16 cellular contexts compared by ENCODE assay signal in genomic region chr6:13398081-13398406, GRCh38.
DNase-seq lines count a peak whose midpoint lies in the region; ATAC-seq and TF ChIP-seq lines count a peak whose summit lies in the region.
"Had no signal": no experiment of that assay in that cellular context is flagged by ENCODE, and none has a peak within 500 bp of the region (broad histone marks: within the 10 kb centered on the region; RNA-seq: fewer than 3 reads in every experiment).

No MANE protein-coding gene starts in this region.

- H3K4me1 Mint-ChIP-seq in MCF 10A (ENCODE audit: insufficient read depth, unreplicated experiment) (peaks cover 27% of the 10 kb centered on the region), immature natural killer cell (peaks cover 68 to 85% of the 10 kb centered on the region in 2 donors)

- no TSS peak for BruUV-seq in MCF 10A (replicated peaks; lab: Mats Ljungman, UMichigan)
- BruUV-seq in Panc1 (replicated peaks; lab: Mats Ljungman, UMichigan), result no TSS peak

- H3K27ac ChIP-seq in breast epithelium, result no peak overlapping the region
- H3K27ac ChIP-seq in Panc1 (ENCODE audit: low read length), result no peak overlapping the region
- H3K27ac ChIP-seq in stomach smooth muscle (ENCODE audit: low read length), result peak overlapping the region; percentile 64
- H3K27ac ChIP-seq: SK-N-MC, tibial nerve had no signal

- in situ Hi-C loops in Panc1 (cut with HindIII; ENCODE audit: low pct_unique_long_range_greater_than_20kb, low sequenced_read_pairs), result no loop called here

- H3K36me3 Mint-ChIP-seq in MCF 10A (ENCODE audit: insufficient read depth, unreplicated experiment) (no peaks in the 10 kb centered on the region), immature natural killer cell (no peaks in the 10 kb centered on the region)

- no peak overlapping the region for H3K9ac ChIP-seq in stomach smooth muscle (ENCODE audit: low read length in 2 of 2)

- no peaks in the 10 kb centered on the region for H3K4me1 ChIP-seq in breast epithelium
- H3K4me1 ChIP-seq in Panc1 (ENCODE audit: control insufficient read depth, insufficient read depth, low read length), result peaks cover 3% of the 10 kb centered on the region; the same call in 1 of the 2 replicates
- peaks cover 32% of the 10 kb centered on the region for H3K4me1 ChIP-seq in stomach smooth muscle (ENCODE audit: control insufficient read depth, insufficient read depth, low read length)
- H3K4me1 ChIP-seq in BE2C, result peaks cover 9% of the 10 kb centered on the region

- CTCF ChIA-PET in MCF 10A (lab: Yijun Ruan, JAX), result interaction anchor here (0.7 to 2.0 kb wide), 10 partner anchors 9 to 860 kb away, joined by 3 to 14 read pairs (median 4); no protein-coding TSS in a partner anchor
- CTCF ChIA-PET in Panc1 (lab: Charles Lee), result no interaction called here

- no peak for TF ChIP-seq CTCF in MCF 10A (IDR thresholded peaks at IDR 0.05; ENCODE audit: unreplicated experiment)
- no peak for TF ChIP-seq CTCF in breast epithelium (IDR thresholded peaks at IDR 0.05)
- TF ChIP-seq CTCF in Panc1 (IDR thresholded peaks at IDR 0.05), result 0 out of 2 replicates have a peak, but pooled peaks have one; percentile 0
- no peak for TF ChIP-seq CTCF in BE2C (IDR thresholded peaks at IDR 0.05; ENCODE audit: low read depth, low read length)

- H3K27me3 Mint-ChIP-seq in MCF 10A (ENCODE audit: insufficient read depth, unreplicated experiment) (no peaks in the 10 kb centered on the region), immature natural killer cell (ENCODE audit: low read depth in 3 of 3) (peaks cover 0 to 2% (median 0%) of the 10 kb centered on the region in 3 donors)
- H3K27me3 Mint-ChIP-seq: activated CD4-positive, alpha-beta T cell treated with anti-CD3 and anti-CD28 coated beads, Interleukin-2, amount 10 ng/mL, durations not matched to agents 24 days and 14 days had no signal

- intact Hi-C loops in MCF 10A (cut with micrococcal nuclease) (loop anchor here (1.0 kb wide), 1 partner anchor 88 kb away; no protein-coding TSS in a partner anchor), breast epithelium (cut with DNase I; ENCODE audit: low total_unique reads) (no loop called here), Panc1 (cut with micrococcal nuclease; ENCODE audit: unreplicated experiment) (no loop called here)

- H3K27me3 ChIP-seq in breast epithelium (no peaks in the 10 kb centered on the region), Panc1 (ENCODE audit: control insufficient read depth, insufficient read depth, low read length) (0 out of 2 replicates have a peak, but pooled peaks cover 2% of the 10 kb centered on the region), stomach smooth muscle (ENCODE audit: control insufficient read depth in 1 of 2, insufficient read depth in 2 of 2, low read length in 2 of 2) (no peaks in the 10 kb centered on the region), BE2C (no peaks in the 10 kb centered on the region)
- H3K27me3 ChIP-seq: tibial nerve had no signal

- DNase-seq in MCF 10A (ENCODE audit: unreplicated experiment) (peak; percentile 63), breast epithelium (ENCODE audit: low spot score in 2 of 2) (no peak), Panc1 (ENCODE audit: low read depth, low spot score) (no peak), immature natural killer cell (no peak), BE2C (no peak), medulla oblongata (ENCODE audit: extremely low spot score) (no peak)
- DNase-seq: 8988T; activated CD4-positive, alpha-beta T cell treated with anti-CD3 and anti-CD28 coated beads, Interleukin-2, amount 10 ng/mL, durations not matched to agents 24 days and 14 days; activated naive CD4-positive, alpha-beta T cell treated with Interleukin-2 at 50 U/mL for 16 hours; kidney; NCI-H510A treated with DMSO at 0.1 percent for 48 hours had no signal

- TF ChIP-seq POLR2A in breast epithelium (IDR thresholded peaks at IDR 0.05), result no peak

- no peak for ATAC-seq in Panc1
- no peak for ATAC-seq in GM21447 (IDR thresholded peaks at IDR 0.05; ENCODE audit: unreplicated experiment)

- H3K27ac Mint-ChIP-seq in MCF 10A (ENCODE audit: low read depth, unreplicated experiment) (peak overlapping the region; percentile 42), immature natural killer cell (peak overlapping the region in 5 of 6 donors; percentile 5 to 90 (median 77))
- H3K27ac Mint-ChIP-seq: activated CD4-positive, alpha-beta T cell treated with anti-CD3 and anti-CD28 coated beads, Interleukin-2, amount 10 ng/mL, durations not matched to agents 24 days and 14 days had no signal

- H3K9me3 Mint-ChIP-seq in MCF 10A (ENCODE audit: unreplicated experiment) (no peaks in the 10 kb centered on the region), immature natural killer cell (no peaks in the 10 kb centered on the region)
- H3K9me3 Mint-ChIP-seq: activated CD4-positive, alpha-beta T cell treated with anti-CD3 and anti-CD28 coated beads, Interleukin-2, amount 10 ng/mL, durations not matched to agents 24 days and 14 days had no signal

- H3K4me3 ChIP-seq in breast epithelium (no peak overlapping the region), Panc1 (ENCODE audit: low read depth in 2 of 2, low read length in 2 of 2) (no peak overlapping the region), stomach smooth muscle (ENCODE audit: low read length in 2 of 2) (no peak overlapping the region), BE2C (ENCODE audit: low read depth, low read length) (no peak overlapping the region)
- H3K4me3 ChIP-seq: SK-N-MC, skin epidermis, tibial nerve had no signal

- no peaks in the 10 kb centered on the region for H3K9me3 ChIP-seq in breast epithelium
- no peaks in the 10 kb centered on the region for H3K9me3 ChIP-seq in Panc1 (ENCODE audit: control insufficient read depth, insufficient read depth, low read depth, low read length)
- no peaks in the 10 kb centered on the region for H3K9me3 ChIP-seq in stomach smooth muscle (ENCODE audit: control insufficient read depth in 2 of 2, low read length in 2 of 2)
- H3K9me3 ChIP-seq in BE2C, result no peaks in the 10 kb centered on the region
- H3K9me3 ChIP-seq: tibial nerve had no signal

- no peak overlapping the region for H3K4me3 Mint-ChIP-seq in MCF 10A (ENCODE audit: unreplicated experiment)
- H3K4me3 Mint-ChIP-seq in immature natural killer cell, result peak overlapping the region in 2 of 5 donors; percentile 11 to 56
- H3K4me3 Mint-ChIP-seq: activated CD4-positive, alpha-beta T cell treated with anti-CD3 and anti-CD28 coated beads, Interleukin-2, amount 10 ng/mL, durations not matched to agents 24 days and 14 days had no signal

- POLR2A ChIA-PET in MCF 10A (lab: Yijun Ruan, JAX) (interaction anchor here (0.5 to 4.0 kb wide), 10 partner anchors 15 to 365 kb away, joined by 3 to 46 read pairs (median 4); partner anchors contain the start of genes GFOD1, NOL7 and TBC1D7), Panc1 (lab: Charles Lee) (no interaction called here)

- H3K36me3 ChIP-seq in breast epithelium (no peaks in the 10 kb centered on the region), Panc1 (ENCODE audit: control insufficient read depth, insufficient read depth, low read length) (no peaks in the 10 kb centered on the region), stomach smooth muscle (ENCODE audit: control insufficient read depth in 2 of 2, insufficient read depth in 2 of 2, low read length in 2 of 2) (no peaks in the 10 kb centered on the region), BE2C (no peaks in the 10 kb centered on the region)
- H3K36me3 ChIP-seq: tibial nerve had no signal
